In genomic region chr1:246784621-246785535, GRCh38 we compare ENCODE assay signal across 8 cellular contexts.
DNase-seq lines count a peak whose midpoint lies in the region; ATAC-seq and TF ChIP-seq lines count a peak whose summit lies in the region.

No MANE protein-coding gene starts in this region.

- peaks cover 13% of the 10 kb centered on the region for H3K36me3 Mint-ChIP-seq in endothelial cell (ENCODE audit: low read depth, unreplicated experiment)
- H3K36me3 Mint-ChIP-seq in stimulated activated naive B cell treated with anti-CD40 and anti-IgM and Interleukin-4, amounts not matched to agents 10 μg/mL and 1 μg/mL and 100 μg/mL, for 72 hours = peaks cover 9 to 23% of the 10 kb centered on the region in 2 donors

- H3K4me3 Mint-ChIP-seq in endothelial cell (ENCODE audit: unreplicated experiment) = peak overlapping the region; percentile 67
- H3K4me3 Mint-ChIP-seq in stimulated activated naive B cell treated with anti-CD40 and anti-IgM and Interleukin-4, amounts not matched to agents 10 μg/mL and 1 μg/mL and 100 μg/mL, for 72 hours = peak overlapping the region; percentile 64 to 67

- peaks cover 16% of the 10 kb centered on the region for H3K27me3 Mint-ChIP-seq in endothelial cell (ENCODE audit: unreplicated experiment)
- peaks cover 30 to 45% of the 10 kb centered on the region in 2 donors for H3K27me3 Mint-ChIP-seq in stimulated activated naive B cell treated with anti-CD40 and anti-IgM and Interleukin-4, amounts not matched to agents 10 μg/mL and 1 μg/mL and 100 μg/mL, for 72 hours

- peaks cover 22% of the 10 kb centered on the region for H3K4me1 Mint-ChIP-seq in endothelial cell (ENCODE audit: unreplicated experiment)
- H3K4me1 Mint-ChIP-seq in stimulated activated naive B cell treated with anti-CD40 and anti-IgM and Interleukin-4, amounts not matched to agents 10 μg/mL and 1 μg/mL and 100 μg/mL, for 72 hours = peaks cover 11 to 24% of the 10 kb centered on the region in 2 donors

- no peak for TF ChIP-seq CTCF in endothelial cell (IDR thresholded peaks at IDR 0.05; ENCODE audit: unreplicated experiment)

- peak; percentile 14 for DNase-seq in stimulated activated CD4-positive, alpha-beta T cell treated with anti-CD3 and anti-CD28 coated beads, Interleukin-15, amount 100 ng/mL, for 24 hours
- no peak for DNase-seq in stimulated activated CD4-positive, alpha-beta T cell treated with anti-CD3 and anti-CD28 coated beads, Interleukin-1b, Interleukin-23, amount 100 ng/mL, for 48 hours
- peak; percentile 15 for DNase-seq in M059J (ENCODE audit: low read depth)
- DNase-seq in endothelial cell (ENCODE audit: low spot score) = no peak
- no peak for DNase-seq in stimulated activated naive B cell treated with anti-CD40 and anti-IgM and Interleukin-4, amounts not matched to agents 10 μg/mL and 1 μg/mL and 100 μg/mL, for 72 hours
- DNase-seq in retina = no peak

- ATAC-seq in stimulated activated naive B cell treated with anti-CD40 and anti-IgM and Interleukin-4, amounts not matched to agents 10 μg/mL and 1 μg/mL and 100 μg/mL, for 72 hours (replicated peaks) = peak; percentile 63 to 64
- ATAC-seq in GM21576 (IDR thresholded peaks at IDR 0.05; ENCODE audit: unreplicated experiment) = no peak
- ATAC-seq in GM19324 (IDR thresholded peaks at IDR 0.05; ENCODE audit: low FRiP score, unreplicated experiment) = no peak

- peaks cover 4% of the 10 kb centered on the region for H3K9me3 Mint-ChIP-seq in endothelial cell (ENCODE audit: unreplicated experiment)
- peaks cover 3 to 4% of the 10 kb centered on the region in 2 donors for H3K9me3 Mint-ChIP-seq in stimulated activated naive B cell treated with anti-CD40 and anti-IgM and Interleukin-4, amounts not matched to agents 10 μg/mL and 1 μg/mL and 100 μg/mL, for 72 hours

- H3K27ac Mint-ChIP-seq in endothelial cell (ENCODE audit: unreplicated experiment) = peak overlapping the region; percentile 70
- peak overlapping the region; percentile 37 for H3K27ac Mint-ChIP-seq in stimulated activated naive B cell treated with anti-CD40 and anti-IgM and Interleukin-4, amounts not matched to agents 10 μg/mL and 1 μg/mL and 100 μg/mL, for 72 hours

Comparison
In these comparisons a context has a peak if more than half of its experiments do, and no peak if none do; other contexts are left out.
1. DNase-seq: peak in stimulated activated CD4-positive, alpha-beta T cell treated with anti-CD3 and anti-CD28 coated beads, Interleukin-15, amount 100 ng/mL, for 24 hours (single experiment) and M059J (single experiment); none in stimulated activated CD4-positive, alpha-beta T cell treated with anti-CD3 and anti-CD28 coated beads, Interleukin-1b, Interleukin-23, amount 100 ng/mL, for 48 hours (single experiment), endothelial cell (single experiment), stimulated activated naive B cell treated with anti-CD40 and anti-IgM and Interleukin-4, amounts not matched to agents 10 μg/mL and 1 μg/mL and 100 μg/mL, for 72 hours (single experiment) and retina (single experiment).
2. ATAC-seq: peak in stimulated activated naive B cell treated with anti-CD40 and anti-IgM and Interleukin-4, amounts not matched to agents 10 μg/mL and 1 μg/mL and 100 μg/mL, for 72 hours (2 of 2); none in GM21576 (single experiment) and GM19324 (single experiment).